Comparison of ENCODE assay signal across 8 cellular contexts in genomic region chr2:223837290-223838061, GRCh38. TPM values are rescaled to one million over a fixed set of nuclear protein-coding genes. Genes with fewer than 3 reads are reported as not detected.
A peak's percentile ranks its signal among the peaks of the same experiment; 100 is the strongest.
DNase-seq lines count a peak whose midpoint lies in the region; ATAC-seq lines count a peak whose summit lies in the region.

TSS of gene AP1S3 (minus strand) at chr2:223837582. CDS start at chr2:223837450, 132 bp downstream.

- peak; percentile 74 for ATAC-seq in HG03439 (IDR thresholded peaks at IDR 0.05; ENCODE audit: unreplicated experiment)
- ATAC-seq in activated CD8-positive, alpha-beta T cell treated with anti-CD3 and anti-CD28 coated beads, Interleukin-2, amount 10 ng/mL, durations not matched to agents 7 days and 5 days, result peak; percentile 96

- no peaks in the 10 kb centered on the region for H3K9me3 Mint-ChIP-seq in activated CD8-positive, alpha-beta T cell treated with anti-CD3 and anti-CD28 coated beads, Interleukin-2, amount 10 ng/mL, durations not matched to agents 7 days and 5 days (ENCODE audit: insufficient read depth)

- POLR2A ChIA-PET in activated CD8-positive, alpha-beta T cell treated with anti-CD3 and anti-CD28 coated beads, Interleukin-2, amount 10 ng/mL, durations not matched to agents 7 days and 5 days (lab: Charles Lee), result no interaction called here

- peaks cover 6% of the 10 kb centered on the region for H3K36me3 Mint-ChIP-seq in activated CD8-positive, alpha-beta T cell treated with anti-CD3 and anti-CD28 coated beads, Interleukin-2, amount 10 ng/mL, durations not matched to agents 7 days and 5 days (ENCODE audit: low read depth)

- H3K36me3 ChIP-seq in effector memory CD4-positive, alpha-beta T cell (ENCODE audit: control insufficient read depth, insufficient read depth, low read length), result no peaks in the 10 kb centered on the region

- peak within 1 kb of the TSS; percentile 74 for H3K4me3 ChIP-seq in effector memory CD4-positive, alpha-beta T cell (ENCODE audit: insufficient read depth, low read depth, low read length, poor library complexity, severe bottlenecking)

- DNase-seq in CD1c-positive myeloid dendritic cell (ENCODE audit: extremely low spot score) (peak; percentile 67), GM19240 (ENCODE audit: insufficient read length, low spot score) (peak; percentile 81), NCI-H69 (lab: John Stamatoyannopoulos, UW) (peak; percentile 91), mesenteric fat pad (ENCODE audit: low spot score) (peak; percentile 89)
- peak; percentile 84 for DNase-seq in activated CD8-positive, alpha-beta T cell treated with anti-CD3 and anti-CD28 coated beads, Interleukin-2, amount 10 ng/mL, durations not matched to agents 7 days and 5 days
- DNase-seq in effector memory CD4-positive, alpha-beta T cell, result peak; percentile 59 to 69 (median 60)
- DNase-seq in stimulated activated CD8-positive, alpha-beta memory T cell treated with anti-CD3 and anti-CD28 coated beads, Interleukin-15, amount 100 ng/mL, for 4 hours (ENCODE audit: low read depth in 2 of 2), result peak; percentile 45 to 49

- peak within 1 kb of the TSS; percentile 83 for H3K27ac Mint-ChIP-seq in activated CD8-positive, alpha-beta T cell treated with anti-CD3 and anti-CD28 coated beads, Interleukin-2, amount 10 ng/mL, durations not matched to agents 7 days and 5 days

- CTCF ChIA-PET in activated CD8-positive, alpha-beta T cell treated with anti-CD3 and anti-CD28 coated beads, Interleukin-2, amount 10 ng/mL, durations not matched to agents 7 days and 5 days (lab: Charles Lee), result interaction anchor here (1.1 to 1.7 kb wide), 3 partner anchors 14 to 61 kb away, joined by 4 read pairs; no protein-coding TSS in a partner anchor

- H3K4me3 Mint-ChIP-seq in activated CD8-positive, alpha-beta T cell treated with anti-CD3 and anti-CD28 coated beads, Interleukin-2, amount 10 ng/mL, durations not matched to agents 7 days and 5 days, result peak within 1 kb of the TSS; percentile 97

- no peaks in the 10 kb centered on the region for H3K27me3 Mint-ChIP-seq in activated CD8-positive, alpha-beta T cell treated with anti-CD3 and anti-CD28 coated beads, Interleukin-2, amount 10 ng/mL, durations not matched to agents 7 days and 5 days (ENCODE audit: low read depth)

- peaks cover 18% of the 10 kb centered on the region for H3K4me1 Mint-ChIP-seq in activated CD8-positive, alpha-beta T cell treated with anti-CD3 and anti-CD28 coated beads, Interleukin-2, amount 10 ng/mL, durations not matched to agents 7 days and 5 days (ENCODE audit: low read depth)

- H3K27ac ChIP-seq in effector memory CD4-positive, alpha-beta T cell (ENCODE audit: insufficient read depth, low read length, poor library complexity, severe bottlenecking), result peak within 1 kb of the TSS; percentile 58

- H3K4me1 ChIP-seq in effector memory CD4-positive, alpha-beta T cell (ENCODE audit: control insufficient read depth, insufficient read depth, low read length, poor library complexity, severe bottlenecking), result peaks cover 3% of the 10 kb centered on the region

- no peaks in the 10 kb centered on the region for H3K9me3 ChIP-seq in effector memory CD4-positive, alpha-beta T cell (ENCODE audit: control insufficient read depth, low read length)

- no peaks in the 10 kb centered on the region for H3K27me3 ChIP-seq in effector memory CD4-positive, alpha-beta T cell (replicated peaks; ENCODE audit: control insufficient read depth, insufficient read depth, low read length, poor library complexity, severe bottlenecking)

RNA-seq across cellular contexts. Expression of gene AP1S3, which starts in this region (rescaled TPM):
- 1 to 10 TPM; 9.1 TPM for total RNA-seq in activated CD8-positive, alpha-beta T cell treated with anti-CD3 and anti-CD28 coated beads, Interleukin-2, amount 10 ng/mL, durations not matched to agents 7 days and 5 days
- total RNA-seq in mesenteric fat pad, result 0.61 TPM

Comparison
In these comparisons a context has a peak if more than half of its experiments do, and no peak if none do; other contexts are left out.
1. Peak in every context shown above with its lines: DNase-seq, ATAC-seq, H3K4me3 ChIP-seq and H3K27ac ChIP-seq.
2. Peak in DNase-seq in mesenteric fat pad; RNA of the gene not detected or under 1 TPM.